ENCODE assay signal across 10 cellular contexts in the genomic region with DNA sequence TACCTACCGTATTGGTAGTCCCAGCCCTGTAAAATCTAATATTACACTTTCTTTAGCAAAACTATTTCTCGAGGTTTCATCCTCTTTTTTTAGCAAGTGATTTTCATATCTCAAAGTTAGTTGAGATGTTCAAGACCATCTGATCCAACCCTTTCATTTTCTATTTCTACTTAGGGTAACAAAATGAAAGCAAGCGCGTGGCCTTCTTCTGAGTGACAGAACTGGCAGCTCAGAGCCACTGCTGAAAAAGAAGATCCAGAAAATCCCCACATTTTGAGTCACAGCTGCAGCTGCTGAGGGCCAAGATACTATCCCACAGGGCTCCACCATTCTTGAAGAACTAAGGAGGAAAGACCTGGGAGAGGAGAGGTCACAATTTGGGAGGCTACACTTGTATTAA. TPM values are rescaled to one million over a fixed set of nuclear protein-coding genes. Genes with fewer than 3 reads are reported as not detected.
DNase-seq lines count a peak whose midpoint lies in the region; ATAC-seq and TF ChIP-seq lines count a peak whose summit lies in the region.
"Had no signal": no experiment of that assay in that cellular context is flagged by ENCODE, and none has a peak within 500 bp of the region (broad histone marks: within the 10 kb centered on the region; RNA-seq: fewer than 3 reads in every experiment).

No MANE protein-coding gene starts in this region.

- TF ChIP-seq CTCF in GM20000 (IDR thresholded peaks at IDR 0.05; ENCODE audit: extremely low read depth, missing control alignments) (no peak), body of pancreas (IDR thresholded peaks at IDR 0.05) (no peak)

- no peak overlapping the region for H3K27ac ChIP-seq in body of pancreas

- H3K4me1 Mint-ChIP-seq in activated naive CD8-positive, alpha-beta T cell treated with anti-CD3 and anti-CD28 coated beads, Interleukin-2, amount 50 U/mL, for 24 hours = peaks cover 51% of the 10 kb centered on the region

- H3K4me1 ChIP-seq in body of pancreas = no peaks in the 10 kb centered on the region

- peak; percentile 76 for ATAC-seq in GM18520 (IDR thresholded peaks at IDR 0.05; ENCODE audit: unreplicated experiment)
- peak; percentile 77 for ATAC-seq in HG03060 (IDR thresholded peaks at IDR 0.05; ENCODE audit: low read depth, unreplicated experiment)
- ATAC-seq in activated naive CD8-positive, alpha-beta T cell treated with anti-CD3 and anti-CD28 coated beads, Interleukin-2, amount 50 U/mL, for 24 hours = no peak
- no peak for ATAC-seq in body of pancreas

- H3K27me3 ChIP-seq in body of pancreas = no peaks in the 10 kb centered on the region

- H3K4me3 ChIP-seq in body of pancreas = no peak overlapping the region

- peak overlapping the region; percentile 35 for H3K27ac Mint-ChIP-seq in activated naive CD8-positive, alpha-beta T cell treated with anti-CD3 and anti-CD28 coated beads, Interleukin-2, amount 50 U/mL, for 24 hours

- H3K9me3 Mint-ChIP-seq in activated naive CD8-positive, alpha-beta T cell treated with anti-CD3 and anti-CD28 coated beads, Interleukin-2, amount 50 U/mL, for 24 hours = peaks cover 4% of the 10 kb centered on the region

- no peaks in the 10 kb centered on the region for H3K36me3 ChIP-seq in body of pancreas (replicated peaks in 1 of 2; ENCODE audit: insufficient read depth in 1 of 2, low read depth in 2 of 2)

- intact Hi-C loops in body of pancreas (cut with DNase I) = no loop called here

- no peaks in the 10 kb centered on the region for H3K9me3 ChIP-seq in body of pancreas

- H3K27me3 Mint-ChIP-seq in activated naive CD8-positive, alpha-beta T cell treated with anti-CD3 and anti-CD28 coated beads, Interleukin-2, amount 50 U/mL, for 24 hours = no peaks in the 10 kb centered on the region

- no peak for TF ChIP-seq POLR2A in body of pancreas (IDR thresholded peaks at IDR 0.05)

- 77 to 90% methylated on average over 4 of the region's 4 CpGs for WGBS in body of pancreas, 2 donors

- no peaks in the 10 kb centered on the region for H3K36me3 Mint-ChIP-seq in activated naive CD8-positive, alpha-beta T cell treated with anti-CD3 and anti-CD28 coated beads, Interleukin-2, amount 50 U/mL, for 24 hours (ENCODE audit: low read depth)

- peak overlapping the region; percentile 30 for H3K4me3 Mint-ChIP-seq in activated naive CD8-positive, alpha-beta T cell treated with anti-CD3 and anti-CD28 coated beads, Interleukin-2, amount 50 U/mL, for 24 hours

- DNase-seq in GM20000 (ENCODE audit: low spot score) (peak; percentile 63), hippocampal formation (lab: John Stamatoyannopoulos, UW) (no peak), NCI-H1930 (lab: John Stamatoyannopoulos, UW) (no peak), body of pancreas (no peak)
- DNase-seq in activated naive CD8-positive, alpha-beta T cell treated with anti-CD3 and anti-CD28 coated beads, Interleukin-2, amount 50 U/mL, for 24 hours = no peak
- DNase-seq: DND-41, NCI-H187 treated with DMSO at 0.1 percent for 48 hours, SIG-M5 had no signal

RNA-seq across cellular contexts. Expression of a gene that starts 24.8 kb away (rescaled TPM):
- total RNA-seq in body of pancreas = 10 to 100 TPM; 20.0 to 23.7 TPM

Comparison
In these comparisons a context has a peak if more than half of its experiments do, and no peak if none do; other contexts are left out.
1. ATAC-seq: peak in GM18520 (single experiment) and HG03060 (single experiment); none in activated naive CD8-positive, alpha-beta T cell treated with anti-CD3 and anti-CD28 coated beads, Interleukin-2, amount 50 U/mL, for 24 hours (single experiment) and body of pancreas (single experiment).